Comparison of ENCODE assay signal across 11 cellular contexts in genomic region chr12:16863742-16864141, GRCh38.
"Had no signal": no experiment of that assay in that cellular context is flagged by ENCODE, and none has a peak within 500 bp of the region (broad histone marks: within the 10 kb centered on the region; RNA-seq: fewer than 3 reads in every experiment).

No MANE protein-coding gene starts in this region.

- H3K27ac ChIP-seq: GM23248 had no signal

- H3K4me2 ChIP-seq: GM23338 had no signal

- H3K9ac ChIP-seq: GM23248 had no signal

- H3K36me3 ChIP-seq: HAP-1 had no signal

- DNase-seq: GM23248, GOT3, H7, H9, HCEC 1CT, HFFc6 had no signal

- FAIRE-seq: H1, H54 had no signal

- H3K4me3 ChIP-seq: GM23248, GM23338, HAP-1 had no signal

- ATAC-seq: GM23338, HCT116 had no signal

- H3K9me3 ChIP-seq: HAP-1 had no signal

- H2AFZ ChIP-seq: GM23248, GM23338 had no signal

- H3K4me1 ChIP-seq: HAP-1 had no signal
